Comparison of ENCODE assay signal across 11 cellular contexts in the genomic region with DNA sequence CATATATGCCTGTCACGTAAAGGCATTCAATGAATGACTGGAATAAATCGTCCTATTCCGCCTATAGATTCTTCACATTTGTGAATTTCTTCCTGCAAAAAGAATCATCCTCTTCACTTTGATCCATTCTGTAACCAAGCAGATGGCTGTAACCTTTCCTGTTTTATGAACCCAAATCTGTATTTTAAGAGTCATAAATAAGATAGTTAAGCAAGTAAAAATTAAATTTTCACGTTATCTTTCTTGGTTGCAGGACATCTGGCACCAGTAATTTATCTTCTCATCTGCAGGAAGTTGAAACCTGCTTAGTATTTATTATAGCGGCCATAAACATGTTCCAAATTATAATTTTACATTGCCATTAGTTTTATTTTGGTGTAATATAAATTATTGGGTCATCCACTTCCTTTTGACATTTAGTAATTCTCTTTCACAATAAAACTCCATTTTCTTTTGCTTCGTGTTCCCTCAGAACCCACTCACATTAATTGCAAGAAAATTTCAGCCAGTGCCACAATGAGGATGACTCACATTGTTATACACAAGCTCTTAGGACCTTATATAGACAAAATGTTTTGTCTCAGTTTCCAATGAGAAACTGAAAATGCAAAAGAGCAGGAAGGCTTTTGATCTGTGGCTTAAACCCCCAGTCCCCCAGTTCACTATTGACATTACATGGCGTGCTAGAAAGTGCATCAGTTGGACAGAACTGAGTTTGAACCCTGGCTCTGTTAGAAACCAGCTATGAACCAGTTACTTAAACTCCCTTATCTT. TPM values are rescaled to one million over a fixed set of nuclear protein-coding genes. Genes with fewer than 3 reads are reported as not detected.
A peak's percentile ranks its signal among the peaks of the same experiment; 100 is the strongest.
DNase-seq lines count a peak whose midpoint lies in the region; ATAC-seq and TF ChIP-seq lines count a peak whose summit lies in the region.
"Had no signal": no experiment of that assay in that cellular context is flagged by ENCODE, and none has a peak within 500 bp of the region (broad histone marks: within the 10 kb centered on the region; RNA-seq: fewer than 3 reads in every experiment).

No MANE protein-coding gene starts in this region.

- H3K27ac Mint-ChIP-seq in activated CD8-positive, alpha-beta T cell treated with anti-CD3 and anti-CD28 coated beads, Interleukin-2, amount 10 ng/mL, durations not matched to agents 7 days and 5 days: peak overlapping the region; percentile 32
- H3K27ac Mint-ChIP-seq in glutamatergic neuron (ENCODE audit: unreplicated experiment): no peak overlapping the region

- H3K4me1 Mint-ChIP-seq in activated CD8-positive, alpha-beta T cell treated with anti-CD3 and anti-CD28 coated beads, Interleukin-2, amount 10 ng/mL, durations not matched to agents 7 days and 5 days (ENCODE audit: low read depth): peaks cover 21% of the 10 kb centered on the region
- peaks cover 9% of the 10 kb centered on the region for H3K4me1 Mint-ChIP-seq in glutamatergic neuron (ENCODE audit: low read depth, unreplicated experiment)

- ATAC-seq in GM21381 (IDR thresholded peaks at IDR 0.05; ENCODE audit: unreplicated experiment) (peak; percentile 33), esophagus mucosa (no peak), HG03460 (IDR thresholded peaks at IDR 0.05; ENCODE audit: unreplicated experiment) (no peak)
- ATAC-seq in activated CD8-positive, alpha-beta T cell treated with anti-CD3 and anti-CD28 coated beads, Interleukin-2, amount 10 ng/mL, durations not matched to agents 7 days and 5 days: no peak

- TF ChIP-seq CTCF in glutamatergic neuron (IDR thresholded peaks at IDR 0.05; ENCODE audit: partially characterized antibody, unreplicated experiment): no peak

- POLR2A ChIA-PET in activated CD8-positive, alpha-beta T cell treated with anti-CD3 and anti-CD28 coated beads, Interleukin-2, amount 10 ng/mL, durations not matched to agents 7 days and 5 days (lab: Charles Lee): no interaction called here

- DNase-seq in ELR (ENCODE audit: low read depth): peak; percentile 65
- DNase-seq in activated CD8-positive, alpha-beta T cell treated with anti-CD3 and anti-CD28 coated beads, Interleukin-2, amount 10 ng/mL, durations not matched to agents 7 days and 5 days: no peak
- peak; percentile 14 for DNase-seq in hepatic stellate cell (ENCODE audit: low spot score)
- no peak for DNase-seq in glutamatergic neuron
- no peak for DNase-seq in pons (ENCODE audit: low spot score)
- DNase-seq: H9, kidney glomerular epithelial cell, sigmoid colon had no signal

- CTCF ChIA-PET in activated CD8-positive, alpha-beta T cell treated with anti-CD3 and anti-CD28 coated beads, Interleukin-2, amount 10 ng/mL, durations not matched to agents 7 days and 5 days (lab: Charles Lee): interaction anchor here (1.2 kb wide), 1 partner anchor 120 kb away, joined by 3 read pairs; no protein-coding TSS in a partner anchor

- H3K9me3 Mint-ChIP-seq in activated CD8-positive, alpha-beta T cell treated with anti-CD3 and anti-CD28 coated beads, Interleukin-2, amount 10 ng/mL, durations not matched to agents 7 days and 5 days (ENCODE audit: insufficient read depth): no peaks in the 10 kb centered on the region
- peaks cover 2% of the 10 kb centered on the region for H3K9me3 Mint-ChIP-seq in glutamatergic neuron (ENCODE audit: unreplicated experiment)
- H3K9me3 Mint-ChIP-seq: H9 had no signal

- H3K36me3 Mint-ChIP-seq in activated CD8-positive, alpha-beta T cell treated with anti-CD3 and anti-CD28 coated beads, Interleukin-2, amount 10 ng/mL, durations not matched to agents 7 days and 5 days (ENCODE audit: low read depth): peaks cover 62% of the 10 kb centered on the region
- no peaks in the 10 kb centered on the region for H3K36me3 Mint-ChIP-seq in glutamatergic neuron (ENCODE audit: unreplicated experiment)

- H3K4me3 Mint-ChIP-seq in activated CD8-positive, alpha-beta T cell treated with anti-CD3 and anti-CD28 coated beads, Interleukin-2, amount 10 ng/mL, durations not matched to agents 7 days and 5 days: no peak overlapping the region
- no peak overlapping the region for H3K4me3 Mint-ChIP-seq in glutamatergic neuron (ENCODE audit: unreplicated experiment)
- H3K4me3 Mint-ChIP-seq: H9 had no signal

- H3K27me3 Mint-ChIP-seq in activated CD8-positive, alpha-beta T cell treated with anti-CD3 and anti-CD28 coated beads, Interleukin-2, amount 10 ng/mL, durations not matched to agents 7 days and 5 days (ENCODE audit: low read depth): no peaks in the 10 kb centered on the region
- H3K27me3 Mint-ChIP-seq in glutamatergic neuron (ENCODE audit: unreplicated experiment): no peaks in the 10 kb centered on the region

RNA-seq across cellular contexts. Expression of a gene that starts 51.1 kb away (rescaled TPM):
- 10 to 100 TPM; 12.4 to 14.1 TPM for total RNA-seq in activated CD8-positive, alpha-beta T cell treated with anti-CD3 and anti-CD28 coated beads, Interleukin-2, amount 10 ng/mL, durations not matched to agents 7 days and 5 days
- total RNA-seq in esophagus mucosa: 0.16 TPM
- not detected for total RNA-seq in glutamatergic neuron (ENCODE audit: unreplicated experiment)
- total RNA-seq: H9 had no signal

Comparison
In these comparisons a context has a peak if more than half of its experiments do, and no peak if none do; other contexts are left out.
1. DNase-seq: peak in ELR (single experiment) and hepatic stellate cell (single experiment); none in activated CD8-positive, alpha-beta T cell treated with anti-CD3 and anti-CD28 coated beads, Interleukin-2, amount 10 ng/mL, durations not matched to agents 7 days and 5 days (single experiment), glutamatergic neuron (single experiment) and pons (single experiment).
2. RNA of a gene that starts 51.1 kb away (total RNA-seq): 12.4 to 14.1 TPM in activated CD8-positive, alpha-beta T cell treated with anti-CD3 and anti-CD28 coated beads, Interleukin-2, amount 10 ng/mL, durations not matched to agents 7 days and 5 days; 0.16 TPM in esophagus mucosa (single experiment) and not detected in glutamatergic neuron (single experiment); every median in the first group is over 10 times any median in the second.